Comparison of ENCODE assay signal across 8 cellular contexts in the genomic region with DNA sequence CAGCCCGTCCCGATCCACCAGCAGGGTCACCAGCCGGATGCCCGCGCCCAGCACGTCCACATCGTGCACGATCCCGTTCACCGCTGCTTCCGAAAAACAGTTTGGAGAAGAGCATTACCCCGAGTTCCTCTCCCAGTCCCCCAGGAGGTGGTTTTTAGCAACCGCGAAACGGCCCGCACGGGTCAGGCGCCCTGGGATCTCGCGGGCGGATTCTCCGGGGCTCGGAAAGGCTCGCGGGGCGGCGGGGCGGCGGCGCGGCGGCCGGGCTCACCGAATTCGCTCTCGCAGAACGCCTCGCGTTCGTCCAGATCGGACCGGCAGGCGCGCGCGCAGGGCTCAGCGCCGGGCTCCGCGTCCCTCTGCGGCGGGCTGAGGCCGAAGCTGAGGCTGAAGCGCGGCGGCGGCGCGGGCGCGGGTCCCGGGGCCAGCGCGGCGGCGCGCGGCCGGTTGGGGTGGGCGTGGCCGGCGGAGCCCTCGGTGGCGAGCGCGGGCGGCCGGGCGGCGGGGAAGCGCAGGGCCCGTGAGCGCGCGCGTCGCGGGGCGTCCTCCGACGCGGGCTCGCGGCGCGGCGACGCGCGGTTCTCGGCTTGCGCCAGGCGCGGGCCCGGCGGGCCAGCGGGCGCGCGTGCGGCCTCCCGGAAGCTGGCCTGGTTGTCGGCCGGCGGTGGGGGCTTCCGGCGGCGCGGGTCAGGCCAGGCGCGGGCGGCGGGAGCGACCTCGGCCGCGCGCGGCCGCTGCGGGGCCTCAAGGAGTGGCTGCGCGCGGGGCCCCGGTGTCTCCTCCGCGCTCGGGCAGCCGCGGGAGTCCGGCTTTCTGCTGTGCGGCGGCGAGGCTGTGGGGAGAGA. TPM values are rescaled to one million over a fixed set of nuclear protein-coding genes. Genes with fewer than 3 reads are reported as not detected.
DNase-seq lines count a peak whose midpoint lies in the region; ATAC-seq and FAIRE-seq lines count a peak whose summit lies in the region.

No MANE protein-coding gene starts in this region.

- no peaks in the 10 kb centered on the region for H3K36me3 ChIP-seq in BLaER1 treated with 17β-estradiol and CSF1 and Interleukin-3, amounts not matched to agents 10 nM and 100 nM
- H3K36me3 ChIP-seq in mesendoderm (ENCODE audit: control insufficient read depth, insufficient read depth, low read length) = no peaks in the 10 kb centered on the region

- peak overlapping the region; percentile 90 for H2BK120ac ChIP-seq in mesendoderm (ENCODE audit: low read depth, low read length)

- H3K27me3 ChIP-seq in BLaER1 treated with 17β-estradiol and CSF1 and Interleukin-3, amounts not matched to agents 10 nM and 100 nM = peaks cover 41 to 67% (median 61%) of the 10 kb centered on the region in 11 experiments
- H3K27me3 ChIP-seq in mesendoderm (ENCODE audit: insufficient read depth, low read length, poor library complexity) = peaks cover 2% of the 10 kb centered on the region

- no peak for FAIRE-seq in GM19239 (lab: Jason Lieb, UNC)

- no peaks in the 10 kb centered on the region for H3K9me3 ChIP-seq in BLaER1 treated with 17β-estradiol and CSF1 and Interleukin-3, amounts not matched to agents 10 nM and 100 nM (replicated peaks in 1 of 11)

- peaks cover 0 to 19% (median 0%) of the 10 kb centered on the region in 11 experiments; a peak in 7 of 22 replicates for H4K20me1 ChIP-seq in BLaER1 treated with 17β-estradiol and CSF1 and Interleukin-3, amounts not matched to agents 10 nM and 100 nM

- H4K8ac ChIP-seq in mesendoderm (ENCODE audit: low read depth, low read length) = no peak overlapping the region

- H2BK5ac ChIP-seq in mesendoderm (ENCODE audit: low read length) = peak overlapping the region; percentile 35

- no peaks in the 10 kb centered on the region for H3K79me2 ChIP-seq in mesendoderm (ENCODE audit: control insufficient read depth, insufficient read depth, low read length)

- peak overlapping the region; percentile 93 to 96 for H3K4me3 Mint-ChIP-seq in effector memory CD8-positive, alpha-beta T cell

- H3K18ac ChIP-seq in mesendoderm (ENCODE audit: low read length) = peak overlapping the region; percentile 92

- H3K9ac ChIP-seq in BLaER1 treated with 17β-estradiol and CSF1 and Interleukin-3, amounts not matched to agents 10 nM and 100 nM = peak overlapping the region; percentile 77 to 94 (median 87)
- H3K9ac ChIP-seq in mesendoderm (ENCODE audit: low read length) = peak overlapping the region; percentile 88

- H3K79me1 ChIP-seq in mesendoderm (ENCODE audit: low read length) = no peaks in the 10 kb centered on the region

- H3K27ac ChIP-seq in BLaER1 treated with 17β-estradiol and CSF1 and Interleukin-3, amounts not matched to agents 10 nM and 100 nM = peak overlapping the region; percentile 72 to 93 (median 81)
- peak overlapping the region; percentile 86 for H3K27ac ChIP-seq in mesendoderm (ENCODE audit: low read depth, low read length)

- H3K4me3 ChIP-seq in BLaER1 treated with 17β-estradiol and CSF1 and Interleukin-3, amounts not matched to agents 10 nM and 100 nM = peak overlapping the region; percentile 66 to 85 (median 79)
- peak overlapping the region; percentile 82 for H3K4me3 ChIP-seq in mesendoderm (ENCODE audit: low read length)

- H2BK15ac ChIP-seq in mesendoderm (replicated peaks; ENCODE audit: low read depth) = no peak overlapping the region

- H3K4me2 ChIP-seq in BLaER1 treated with 17β-estradiol and CSF1 and Interleukin-3, amounts not matched to agents 10 nM and 100 nM = peak overlapping the region; percentile 66 to 94 (median 84)
- peak overlapping the region; percentile 78 for H3K4me2 ChIP-seq in mesendoderm (ENCODE audit: low read length)

- H3K56ac ChIP-seq in mesendoderm (ENCODE audit: low read length) = peak overlapping the region; percentile 93

- DNase-seq in GM19239 (ENCODE audit: insufficient read length, low spot score) (peak; percentile 94), NCI-H748 treated with DMSO at 0.1 percent for 48 hours (lab: John Stamatoyannopoulos, UW) (peak; percentile 36), mesendoderm (peak; percentile 87)
- peak; percentile 15 to 58 for DNase-seq in activated CD8-positive, alpha-beta memory T cell treated with anti-CD3 and anti-CD28 coated beads for 1 hour (ENCODE audit: extremely low read depth in 1 of 2, low read depth in 1 of 2)
- DNase-seq in effector memory CD8-positive, alpha-beta T cell = peak; percentile 63 to 70 (median 66)
- DNase-seq in stimulated activated CD8-positive, alpha-beta memory T cell treated with anti-CD3 and anti-CD28 coated beads, Interleukin-12 subunit alpha, Interleukin-12 subunit beta, amount 100 ng/mL, for 24 hours (ENCODE audit: extremely low read depth) = peak; percentile 28

- no peak overlapping the region for H4K5ac ChIP-seq in mesendoderm (ENCODE audit: low read length)

- H3K4me1 ChIP-seq in BLaER1 treated with 17β-estradiol and CSF1 and Interleukin-3, amounts not matched to agents 10 nM and 100 nM = peaks cover 19 to 30% (median 26%) of the 10 kb centered on the region in 10 experiments
- peaks cover 10% of the 10 kb centered on the region for H3K4me1 ChIP-seq in mesendoderm (ENCODE audit: control insufficient read depth, low read depth, low read length)

- H3K23ac ChIP-seq in mesendoderm (ENCODE audit: low read length) = no peak overlapping the region

- peaks cover 24% of the 10 kb centered on the region in 2 donors for H3K4me1 Mint-ChIP-seq in effector memory CD8-positive, alpha-beta T cell (ENCODE audit: low read depth in 2 of 2)

- peak overlapping the region; percentile 88 for H3K4ac ChIP-seq in mesendoderm (ENCODE audit: low read depth, low read length)

- H3K27ac Mint-ChIP-seq in effector memory CD8-positive, alpha-beta T cell = peak overlapping the region; percentile 93

- WGBS in mesendoderm (ENCODE audit: extremely low coverage, insufficient coverage, low lambda C conversion rate) = no CpG with 5 or more reads among the region's 144 CpGs

- no peak overlapping the region for H2AK5ac ChIP-seq in mesendoderm (ENCODE audit: low read length)

- peak; percentile 84 for ATAC-seq in HG03432 (IDR thresholded peaks at IDR 0.05; ENCODE audit: unreplicated experiment)
- ATAC-seq in effector memory CD8-positive, alpha-beta T cell (replicated peaks) = peak; percentile 74

- H3K9me3 Mint-ChIP-seq in effector memory CD8-positive, alpha-beta T cell = no peaks in the 10 kb centered on the region

- peaks cover 9 to 16% of the 10 kb centered on the region in 2 donors for H3K27me3 Mint-ChIP-seq in effector memory CD8-positive, alpha-beta T cell

- peaks cover 16% of the 10 kb centered on the region for H3K36me3 Mint-ChIP-seq in effector memory CD8-positive, alpha-beta T cell (ENCODE audit: insufficient read depth)

RNA-seq across cellular contexts. Expression of gene C17orf58, which starts 2.9 kb away (rescaled TPM):
- 31.3 TPM for polyA plus RNA-seq in mesendoderm (2013, experiment 1 of 2)
- 31.8 TPM for polyA plus RNA-seq in mesendoderm (2013, experiment 2 of 2)

RNA-seq across cellular contexts. Expression of gene KPNA2, which starts 42.2 kb away (rescaled TPM):
- polyA plus RNA-seq in mesendoderm (2013, experiment 1 of 2) = 327 TPM
- 325 TPM for polyA plus RNA-seq in mesendoderm (2013, experiment 2 of 2)

Comparison
In these comparisons a context has a peak if more than half of its experiments do, and no peak if none do; other contexts are left out.
1. Peak in every context shown above with its lines: DNase-seq, ATAC-seq, H3K4me3 ChIP-seq and H3K27ac ChIP-seq.
2. DNase-seq: peak in every context shown above with its lines; median percentile 94 in GM19239; 87 in mesendoderm; 66 in effector memory CD8-positive, alpha-beta T cell; 36 in activated CD8-positive, alpha-beta memory T cell treated with anti-CD3 and anti-CD28 coated beads for 1 hour; 36 in NCI-H748 treated with DMSO at 0.1 percent for 48 hours; 28 in stimulated activated CD8-positive, alpha-beta memory T cell treated with anti-CD3 and anti-CD28 coated beads, Interleukin-12 subunit alpha, Interleukin-12 subunit beta, amount 100 ng/mL, for 24 hours.